ENCODE assay signal across 13 cellular contexts in the genomic region with DNA sequence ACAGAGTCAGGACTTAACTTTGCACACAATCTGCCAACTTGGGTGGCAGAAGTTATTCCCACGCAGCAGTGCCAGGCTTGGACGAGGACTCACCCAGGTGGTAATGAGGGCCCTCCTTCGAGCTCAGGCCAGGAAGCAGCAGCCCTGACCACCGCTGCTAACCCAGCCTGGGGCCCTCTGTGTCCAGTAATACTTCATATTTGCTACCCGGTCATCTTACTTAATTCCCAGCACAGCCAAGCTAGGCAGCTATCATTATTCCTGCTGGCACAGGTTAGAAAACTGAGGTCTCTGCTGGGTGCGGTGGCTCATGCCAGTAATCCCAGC. TPM values are rescaled to one million over a fixed set of nuclear protein-coding genes. Genes with fewer than 3 reads are reported as not detected.
DNase-seq lines count a peak whose midpoint lies in the region; ATAC-seq and TF ChIP-seq lines count a peak whose summit lies in the region.
"Had no signal": no experiment of that assay in that cellular context is flagged by ENCODE, and none has a peak within 500 bp of the region (broad histone marks: within the 10 kb centered on the region; RNA-seq: fewer than 3 reads in every experiment).

No MANE protein-coding gene starts in this region.

- H3K27me3 ChIP-seq in DOHH2 (ENCODE audit: control insufficient read depth, low read length) (peaks cover 2% of the 10 kb centered on the region; the same call in 1 of the 2 replicates), colonic mucosa (no peaks in the 10 kb centered on the region), mucosa of rectum (ENCODE audit: control insufficient read depth in 2 of 2, insufficient read depth in 2 of 2, low read length in 2 of 2) (no peaks in the 10 kb centered on the region), stomach (no peaks in the 10 kb centered on the region), GM23338 (ENCODE audit: insufficient read depth) (no peaks in the 10 kb centered on the region), MG63 (no peaks in the 10 kb centered on the region)
- H3K27me3 ChIP-seq: BE2C had no signal

- H4K20me1 ChIP-seq in DOHH2 (ENCODE audit: control insufficient read depth, insufficient read depth, low read depth, low read length) (no peaks in the 10 kb centered on the region), GM23338 (replicated peaks; ENCODE audit: insufficient read depth) (no peaks in the 10 kb centered on the region)

- no peaks in the 10 kb centered on the region for H3K36me3 Mint-ChIP-seq in GM23338 (ENCODE audit: low read depth)

- no peak overlapping the region for H3K4me3 ChIP-seq in DOHH2 (ENCODE audit: low read length)
- no peak overlapping the region for H3K4me3 ChIP-seq in colonic mucosa
- H3K4me3 ChIP-seq in mucosa of rectum (ENCODE audit: low read length in 2 of 2), result no peak overlapping the region
- H3K4me3 ChIP-seq in stomach, result no peak overlapping the region
- no peak overlapping the region for H3K4me3 ChIP-seq in GM23338
- H3K4me3 ChIP-seq in MG63, result no peak overlapping the region
- H3K4me3 ChIP-seq: GM12878, K562 had no signal

- TF ChIP-seq POLR2A in stomach (IDR thresholded peaks at IDR 0.05), result no peak

- peak overlapping the region; percentile 30 to 87 for H3K9ac ChIP-seq in colonic mucosa (ENCODE audit: low read depth in 2 of 2, low read length in 2 of 2)
- peak overlapping the region; percentile 32 to 42 for H3K9ac ChIP-seq in mucosa of rectum (ENCODE audit: low read depth in 1 of 2, low read length in 2 of 2)
- H3K9ac ChIP-seq: SK-N-SH had no signal

- WGBS in stomach, 5 donors, result 61 to 78% (median 71%) methylated on average over 6 of the region's 6 CpGs

- no peak overlapping the region for H3K4me3 Mint-ChIP-seq in GM23338

- no peak for TF ChIP-seq EP300 in stomach (IDR thresholded peaks at IDR 0.05)

- H3K27me3 Mint-ChIP-seq in GM23338 (ENCODE audit: insufficient read depth, low read depth, poor library complexity), result peaks cover 10% of the 10 kb centered on the region

- no peak overlapping the region for H3K27ac Mint-ChIP-seq in GM23338

- H3K79me2 ChIP-seq in DOHH2 (ENCODE audit: control insufficient read depth, low read length), result no peaks in the 10 kb centered on the region
- no peaks in the 10 kb centered on the region for H3K79me2 ChIP-seq in GM23338 (replicated peaks; ENCODE audit: insufficient read depth)

- TF ChIP-seq CTCF in DOHH2 (IDR thresholded peaks at IDR 0.05; ENCODE audit: low read depth, low read length, poor library complexity, severe bottlenecking), result no peak
- TF ChIP-seq CTCF in colonic mucosa (IDR thresholded peaks at IDR 0.05), result no peak
- TF ChIP-seq CTCF in stomach (IDR thresholded peaks at IDR 0.05), result no peak
- no peak for TF ChIP-seq CTCF in GM23338 (conservative IDR thresholded peaks at IDR 0.05; ENCODE audit: low read depth in 2 of 2)

- H3K4me2 ChIP-seq in DOHH2 (ENCODE audit: low read length) (peak overlapping the region; percentile 46), GM23338 (no peak overlapping the region)

- no peak overlapping the region for H2AFZ ChIP-seq in GM23338

- ATAC-seq in GM23338 (no peak), HG03457 (IDR thresholded peaks at IDR 0.05; ENCODE audit: unreplicated experiment) (no peak)

- H3K4me1 Mint-ChIP-seq in GM23338, result no peaks in the 10 kb centered on the region

- H3K27ac ChIP-seq in DOHH2 (ENCODE audit: low read depth, low read length), result no peak overlapping the region
- peak overlapping the region; percentile 90 for H3K27ac ChIP-seq in colonic mucosa
- peak overlapping the region; percentile 91 to 96 for H3K27ac ChIP-seq in mucosa of rectum (ENCODE audit: low read depth in 2 of 2, low read length in 2 of 2)
- peak overlapping the region; percentile 68 to 79 (median 69) for H3K27ac ChIP-seq in stomach
- no peak overlapping the region for H3K27ac ChIP-seq in GM23338 (ENCODE audit: low read depth)

- intact Hi-C loops in colonic mucosa (cut with DNase I), result loop anchor here (2.0 to 10.0 kb wide), 2 partner anchors 40 to 148 kb away; no protein-coding TSS in a partner anchor
- intact Hi-C loops in stomach (cut with DNase I; ENCODE audit: low total_unique reads), result loop anchor here (5.0 kb wide), 1 partner anchor 40 kb away; no protein-coding TSS in a partner anchor

- H3K4me1 ChIP-seq in DOHH2 (ENCODE audit: control insufficient read depth, low read length), result peaks cover 56% of the 10 kb centered on the region
- H3K4me1 ChIP-seq in colonic mucosa, result peaks cover 13% of the 10 kb centered on the region
- peaks cover 26 to 33% of the 10 kb centered on the region in 2 donors for H3K4me1 ChIP-seq in mucosa of rectum (ENCODE audit: control insufficient read depth in 2 of 2, insufficient read depth in 2 of 2, low read length in 2 of 2)
- H3K4me1 ChIP-seq in stomach, result peaks cover 22 to 34% (median 30%) of the 10 kb centered on the region in 4 donors
- no peaks in the 10 kb centered on the region for H3K4me1 ChIP-seq in GM23338 (ENCODE audit: insufficient read depth)
- H3K4me1 ChIP-seq: BE2C had no signal

- H3F3A ChIP-seq in DOHH2 (ENCODE audit: control insufficient read depth, insufficient read depth) (peaks cover 14% of the 10 kb centered on the region), GM23338 (replicated peaks; ENCODE audit: low read depth) (no peaks in the 10 kb centered on the region)

- H3K9me2 ChIP-seq in DOHH2 (replicated peaks; ENCODE audit: control insufficient read depth, low read length), result no peaks in the 10 kb centered on the region
- no peaks in the 10 kb centered on the region for H3K9me2 ChIP-seq in GM23338 (ENCODE audit: insufficient read depth)
- H3K9me2 ChIP-seq: SK-N-SH had no signal

- H3K36me3 ChIP-seq in DOHH2 (ENCODE audit: control insufficient read depth, low read length) (no peaks in the 10 kb centered on the region), colonic mucosa (no peaks in the 10 kb centered on the region), mucosa of rectum (ENCODE audit: control insufficient read depth in 2 of 2, insufficient read depth in 2 of 2, low read length in 2 of 2) (no peaks in the 10 kb centered on the region), stomach (no peaks in the 10 kb centered on the region), GM23338 (ENCODE audit: insufficient read depth) (no peaks in the 10 kb centered on the region), MG63 (no peaks in the 10 kb centered on the region)
- H3K36me3 ChIP-seq: BE2C had no signal

- H3K9me3 Mint-ChIP-seq in GM23338, result no peaks in the 10 kb centered on the region

- H3K9me3 ChIP-seq in DOHH2 (ENCODE audit: control insufficient read depth, insufficient read depth, low read length), result no peaks in the 10 kb centered on the region
- no peaks in the 10 kb centered on the region for H3K9me3 ChIP-seq in colonic mucosa
- H3K9me3 ChIP-seq in mucosa of rectum (ENCODE audit: control insufficient read depth in 2 of 2, low read length in 2 of 2), result no peaks in the 10 kb centered on the region
- no peaks in the 10 kb centered on the region for H3K9me3 ChIP-seq in stomach
- no peaks in the 10 kb centered on the region for H3K9me3 ChIP-seq in MG63
- H3K9me3 ChIP-seq: BE2C, SK-N-SH had no signal

- DNase-seq in colonic mucosa (no peak), stomach (no peak), GM23338 (ENCODE audit: low spot score) (no peak), MG63 (no peak)
- DNase-seq: NCI-H187 treated with DMSO at 0.1 percent for 48 hours, NCI-H2171 had no signal

TF ChIP-seq in GM23338, 12 proteins besides CTCF, POLR2A, EP300 and RAD21:
- no peak for TF ChIP-seq NANOG (IDR thresholded peaks at IDR 0.05; ENCODE audit: borderline replicate concordance)
- TF ChIP-seq, protein P1, sequence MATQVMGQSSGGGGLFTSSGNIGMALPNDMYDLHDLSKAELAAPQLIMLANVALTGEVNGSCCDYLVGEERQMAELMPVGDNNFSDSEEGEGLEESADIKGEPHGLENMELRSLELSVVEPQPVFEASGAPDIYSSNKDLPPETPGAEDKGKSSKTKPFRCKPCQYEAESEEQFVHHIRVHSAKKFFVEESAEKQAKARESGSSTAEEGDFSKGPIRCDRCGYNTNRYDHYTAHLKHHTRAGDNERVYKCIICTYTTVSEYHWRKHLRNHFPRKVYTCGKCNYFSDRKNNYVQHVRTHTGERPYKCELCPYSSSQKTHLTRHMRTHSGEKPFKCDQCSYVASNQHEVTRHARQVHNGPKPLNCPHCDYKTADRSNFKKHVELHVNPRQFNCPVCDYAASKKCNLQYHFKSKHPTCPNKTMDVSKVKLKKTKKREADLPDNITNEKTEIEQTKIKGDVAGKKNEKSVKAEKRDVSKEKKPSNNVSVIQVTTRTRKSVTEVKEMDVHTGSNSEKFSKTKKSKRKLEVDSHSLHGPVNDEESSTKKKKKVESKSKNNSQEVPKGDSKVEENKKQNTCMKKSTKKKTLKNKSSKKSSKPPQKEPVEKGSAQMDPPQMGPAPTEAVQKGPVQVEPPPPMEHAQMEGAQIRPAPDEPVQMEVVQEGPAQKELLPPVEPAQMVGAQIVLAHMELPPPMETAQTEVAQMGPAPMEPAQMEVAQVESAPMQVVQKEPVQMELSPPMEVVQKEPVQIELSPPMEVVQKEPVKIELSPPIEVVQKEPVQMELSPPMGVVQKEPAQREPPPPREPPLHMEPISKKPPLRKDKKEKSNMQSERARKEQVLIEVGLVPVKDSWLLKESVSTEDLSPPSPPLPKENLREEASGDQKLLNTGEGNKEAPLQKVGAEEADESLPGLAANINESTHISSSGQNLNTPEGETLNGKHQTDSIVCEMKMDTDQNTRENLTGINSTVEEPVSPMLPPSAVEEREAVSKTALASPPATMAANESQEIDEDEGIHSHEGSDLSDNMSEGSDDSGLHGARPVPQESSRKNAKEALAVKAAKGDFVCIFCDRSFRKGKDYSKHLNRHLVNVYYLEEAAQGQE (IDR thresholded peaks at IDR 0.05; ENCODE audit: unreplicated experiment), result no peak
- TF ChIP-seq STAT1 (IDR thresholded peaks at IDR 0.05; ENCODE audit: unreplicated experiment), result no peak
- TF ChIP-seq ZNF114 (CRISPR knock-in tag; IDR thresholded peaks at IDR 0.05), result no peak

RNA-seq across cellular contexts. Expression of a gene that starts 15.4 kb away (rescaled TPM):
- total RNA-seq in colonic mucosa (100 to 1,000 TPM in 1 of 2 donors, 10 to 100 TPM in 1; 81.0 to 110 TPM), stomach (100 to 1,000 TPM in 2 of 5 donors, 10 to 100 TPM in 3; 36.5 to 152 (median 64.7) TPM)
- polyA plus RNA-seq in stomach (10 to 100 TPM; 11.8 to 42.4 (median 26.6) TPM), GM23338 (2016; fragmentation: Nextera tagmentation; extraction: Ambion mirVana) (26.9 and 38.3 TPM in 2 replicates)
- 35.1 and 51.1 TPM in 2 replicates for total RNA-seq in GM23338 (2014; rRNA removed; shearing (Covaris generic))
- total RNA-seq in MG63 (2014; rRNA removed; shearing (Covaris generic); ENCODE audit: low replicate concordance), result 16.9 and 23.5 TPM in 2 replicates

RNA-seq across cellular contexts. Expression of a gene that starts 25.2 kb away (rescaled TPM):
- 10 to 100 TPM; 55.3 to 66.6 TPM for total RNA-seq in colonic mucosa
- 10 to 100 TPM in 4 of 5 donors, 1 to 10 TPM in 1; 5.8 to 35.1 (median 18.0) TPM for total RNA-seq in stomach
- 10 to 100 TPM; 16.3 to 24.6 (median 22.3) TPM for polyA plus RNA-seq in stomach
- total RNA-seq in GM23338 (2014; rRNA removed; shearing (Covaris generic)), result 45.2 and 57.5 TPM in 2 replicates
- polyA plus RNA-seq in GM23338 (2016; fragmentation: Nextera tagmentation; extraction: Ambion mirVana), result 49.8 and 50.7 TPM in 2 replicates
- 26.3 and 30.3 TPM in 2 replicates for total RNA-seq in MG63 (2014; rRNA removed; shearing (Covaris generic); ENCODE audit: low replicate concordance)

Comparison
In these comparisons a context has a peak if more than half of its experiments do, and no peak if none do; other contexts are left out.
1. H3K27ac ChIP-seq: peak in colonic mucosa (single experiment), mucosa of rectum (2 of 2) and stomach (5 of 5); none in DOHH2 (single experiment) and GM23338 (single experiment).